18 cellular contexts compared by ENCODE assay signal in the genomic region with DNA sequence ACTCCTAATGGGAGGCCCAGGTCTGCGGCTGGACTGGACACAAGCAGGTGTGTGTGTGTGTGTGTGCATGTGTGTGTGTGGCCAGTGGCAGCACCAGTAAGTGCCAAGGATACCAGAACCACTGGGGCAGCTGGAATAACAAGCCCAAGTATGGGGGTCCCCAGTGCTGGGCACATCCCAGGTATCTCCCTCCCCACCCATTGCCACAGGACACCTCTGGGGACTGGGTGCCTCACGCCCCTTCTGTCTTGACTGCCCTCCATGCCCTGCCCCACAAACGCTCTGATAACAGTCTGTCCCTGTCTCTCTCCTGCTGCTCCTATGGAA. TPM values are rescaled to one million over a fixed set of nuclear protein-coding genes. Genes with fewer than 3 reads are reported as not detected.
DNase-seq lines count a peak whose midpoint lies in the region; ATAC-seq and TF ChIP-seq lines count a peak whose summit lies in the region.
"Had no signal": no experiment of that assay in that cellular context is flagged by ENCODE, and none has a peak within 500 bp of the region (broad histone marks: within the 10 kb centered on the region; RNA-seq: fewer than 3 reads in every experiment).

No MANE protein-coding gene starts in this region.

- no peaks in the 10 kb centered on the region for H3K9me3 Mint-ChIP-seq in neural crest cell
- H3K9me3 Mint-ChIP-seq: IgD-negative memory B cell had no signal

- peaks cover 10% of the 10 kb centered on the region for H3K36me3 ChIP-seq in RWPE2 (ENCODE audit: low read depth)
- H3K36me3 ChIP-seq in esophagus (ENCODE audit: control insufficient read depth in 2 of 2, insufficient read depth in 2 of 2, low read length in 1 of 2): no peaks in the 10 kb centered on the region
- H3K36me3 ChIP-seq in transverse colon: no peaks in the 10 kb centered on the region
- H3K36me3 ChIP-seq: lower lobe of right lung, suprapubic skin had no signal

- no peak for TF ChIP-seq CTCF in RWPE2 (IDR thresholded peaks at IDR 0.05; ENCODE audit: poor library complexity, severe bottlenecking)
- TF ChIP-seq CTCF in neural crest cell (conservative IDR thresholded peaks at IDR 0.05): no peak
- no peak for TF ChIP-seq CTCF in transverse colon (IDR thresholded peaks at IDR 0.05)
- no peak for TF ChIP-seq CTCF in foreskin fibroblast (IDR thresholded peaks at IDR 0.05; ENCODE audit: low read depth, low read length)

- WGBS in esophagus, 2 donors: 69 to 83% methylated on average over 3 of the region's 3 CpGs
- WGBS in transverse colon (ENCODE audit: low coverage in 1 of 2), 2 donors: 75% methylated on average over 3 of the region's 3 CpGs; no CpG with 5 or more reads in 1 of the 2 donors

- intact Hi-C loops in transverse colon (cut with DNase I; ENCODE audit: low total_unique reads): no loop called here

- DNase-seq in RWPE2 (ENCODE audit: low spot score): peak; percentile 38
- no peak for DNase-seq in neural crest cell (ENCODE audit: low read depth, low spot score)
- DNase-seq in transverse colon: no peak
- DNase-seq in activated T-cell treated with anti-CD3 and anti-CD28 coated beads, Interleukin-2, amount 50 U/mL, for 48 hours: no peak
- DNase-seq in activated CD4-positive, alpha-beta T cell treated with anti-CD3 and anti-CD28 coated beads for 1 hour: no peak
- no peak for DNase-seq in foreskin fibroblast
- DNase-seq: erythroblast; heart right ventricle; lower lobe of right lung; NCI-H146; stimulated activated CD8-positive, alpha-beta memory T cell treated with anti-CD3 and anti-CD28 coated beads, Interleukin-4, amount 100 ng/mL, for 48 hours; T1000 had no signal

- no peak overlapping the region for H3K27ac ChIP-seq in RWPE2 (ENCODE audit: poor library complexity, severe bottlenecking)
- H3K27ac ChIP-seq in esophagus (ENCODE audit: low read depth in 2 of 2, low read length in 1 of 2): peak overlapping the region; percentile 65 to 68
- H3K27ac ChIP-seq in transverse colon: peak overlapping the region; percentile 83 to 96 (median 85)
- H3K27ac ChIP-seq: lower lobe of right lung had no signal

- in situ Hi-C loops in transverse colon (cut with MboI; ENCODE audit: low pct_ligation_motif_present in 1 of 4, low pct_unique_long_range_greater_than_20kb in 1 of 4, low sequenced_read_pairs in 3 of 4): no loop called here

- H3K27ac Mint-ChIP-seq in neural crest cell (ENCODE audit: unreplicated experiment): no peak overlapping the region
- H3K27ac Mint-ChIP-seq: IgD-negative memory B cell had no signal

- TF ChIP-seq POLR2A in transverse colon (IDR thresholded peaks at IDR 0.05): no peak

- peaks cover 42% of the 10 kb centered on the region for H3K27me3 Mint-ChIP-seq in neural crest cell (ENCODE audit: low read depth)

- H3K4me3 ChIP-seq in RWPE2 (ENCODE audit: severe bottlenecking): no peak overlapping the region
- no peak overlapping the region for H3K4me3 ChIP-seq in esophagus (ENCODE audit: low read depth in 1 of 2, low read length in 2 of 2)
- peak overlapping the region in 1 of 4 donors; percentile 9 for H3K4me3 ChIP-seq in transverse colon
- H3K4me3 ChIP-seq in foreskin fibroblast (ENCODE audit: low read depth in 1 of 2, low read length in 2 of 2): no peak overlapping the region
- H3K4me3 ChIP-seq: heart right ventricle, lower lobe of right lung had no signal

- ATAC-seq in RWPE2 (ENCODE audit: low read depth): no peak
- ATAC-seq: activated CD4-positive, CD25-positive, alpha-beta regulatory T cell treated with anti-CD3 and anti-CD28 coated beads, Interleukin-2, amount 50 U/mL, for 24 hours; lower lobe of right lung had no signal

- H3K4me1 ChIP-seq in RWPE2 (ENCODE audit: insufficient read depth, poor library complexity, severe bottlenecking): peaks cover 4% of the 10 kb centered on the region
- peaks cover 3% of the 10 kb centered on the region in 2 donors for H3K4me1 ChIP-seq in esophagus (ENCODE audit: control insufficient read depth in 2 of 2, insufficient read depth in 2 of 2, low read length in 1 of 2)
- H3K4me1 ChIP-seq in transverse colon: peaks cover 0 to 20% (median 5%) of the 10 kb centered on the region in 4 donors

- H3K4me3 Mint-ChIP-seq in neural crest cell: peak overlapping the region; percentile 83

- H3K36me3 Mint-ChIP-seq in neural crest cell (ENCODE audit: low read depth): no peaks in the 10 kb centered on the region
- H3K36me3 Mint-ChIP-seq: IgD-negative memory B cell had no signal

- H3K27me3 ChIP-seq in RWPE2 (ENCODE audit: insufficient read depth, poor library complexity, severe bottlenecking): no peaks in the 10 kb centered on the region
- H3K27me3 ChIP-seq in esophagus (ENCODE audit: control insufficient read depth in 1 of 2, insufficient read depth in 2 of 2, low read length in 2 of 2): no peaks in the 10 kb centered on the region
- H3K27me3 ChIP-seq in transverse colon: peaks cover 80% of the 10 kb centered on the region

- no peak for TF ChIP-seq EP300 in transverse colon (IDR thresholded peaks at IDR 0.05; ENCODE audit: low read depth)

- H3K4me1 Mint-ChIP-seq in neural crest cell: peaks cover 24% of the 10 kb centered on the region

- no peaks in the 10 kb centered on the region for H3K9me3 ChIP-seq in RWPE2 (ENCODE audit: severe bottlenecking)
- H3K9me3 ChIP-seq in esophagus (ENCODE audit: control insufficient read depth in 2 of 2, insufficient read depth in 1 of 2, low read depth in 1 of 2, low read length in 1 of 2): no peaks in the 10 kb centered on the region
- H3K9me3 ChIP-seq in transverse colon: no peaks in the 10 kb centered on the region
- H3K9me3 ChIP-seq: heart right ventricle, lower lobe of right lung, suprapubic skin had no signal

RNA-seq across cellular contexts. Expression of gene SPEG, which starts 9.0 kb away (rescaled TPM):
- polyA plus RNA-seq in esophagus: 10 to 100 TPM; 22.3 to 37.7 TPM
- total RNA-seq in neural crest cell: 13.4 and 17.5 TPM in 2 replicates
- total RNA-seq in transverse colon: 10 to 100 TPM; 26.5 to 95.8 (median 48.5) TPM
- polyA plus RNA-seq: IgD-negative memory B cell had no signal

RNA-seq across cellular contexts. Expression of gene DES, which starts 25.5 kb away (rescaled TPM):
- polyA plus RNA-seq in esophagus: 100 to 1,000 TPM; 672 to 686 TPM
- total RNA-seq in neural crest cell: 0.28 TPM in 1 of 2 replicates, not detected in the other
- total RNA-seq in transverse colon: over 10,000 TPM in 1 of 4 donors, 1,000 to 10,000 TPM in 2, 100 to 1,000 TPM in 1; 1,000 to 12,373 (median 1,519) TPM
- total RNA-seq: MCF 10A, pulmonary artery endothelial cell had no signal
- polyA plus RNA-seq: IgD-negative memory B cell had no signal

RNA-seq across cellular contexts. Expression of gene GMPPA, which starts 55.0 kb away (rescaled TPM):
- polyA plus RNA-seq in esophagus: 10 to 100 TPM; 18.4 to 25.5 TPM
- total RNA-seq in neural crest cell (24.3 and 26.1 TPM in 2 replicates), transverse colon (10 to 100 TPM; 25.1 to 41.1 (median 36.4) TPM)

RNA-seq across cellular contexts. Expression of gene DNPEP, which starts 55.9 kb away (rescaled TPM):
- polyA plus RNA-seq in esophagus: 10 to 100 TPM; 46.2 to 49.6 TPM
- 36.9 and 39.5 TPM in 2 replicates for total RNA-seq in neural crest cell
- total RNA-seq in transverse colon: 100 to 1,000 TPM in 2 of 4 donors, 10 to 100 TPM in 2; 61.3 to 142 (median 104) TPM

Comparison
In these comparisons a context has a peak if more than half of its experiments do, and no peak if none do; other contexts are left out.
1. RNA of gene DES, which starts 25.5 kb away (total RNA-seq): 1,000 to 12,373 TPM in transverse colon; 0.28 TPM in neural crest cell; every median in the first group is over 100 times any median in the second.